Comparison of ENCODE assay signal across 8 cellular contexts in the genomic region with DNA sequence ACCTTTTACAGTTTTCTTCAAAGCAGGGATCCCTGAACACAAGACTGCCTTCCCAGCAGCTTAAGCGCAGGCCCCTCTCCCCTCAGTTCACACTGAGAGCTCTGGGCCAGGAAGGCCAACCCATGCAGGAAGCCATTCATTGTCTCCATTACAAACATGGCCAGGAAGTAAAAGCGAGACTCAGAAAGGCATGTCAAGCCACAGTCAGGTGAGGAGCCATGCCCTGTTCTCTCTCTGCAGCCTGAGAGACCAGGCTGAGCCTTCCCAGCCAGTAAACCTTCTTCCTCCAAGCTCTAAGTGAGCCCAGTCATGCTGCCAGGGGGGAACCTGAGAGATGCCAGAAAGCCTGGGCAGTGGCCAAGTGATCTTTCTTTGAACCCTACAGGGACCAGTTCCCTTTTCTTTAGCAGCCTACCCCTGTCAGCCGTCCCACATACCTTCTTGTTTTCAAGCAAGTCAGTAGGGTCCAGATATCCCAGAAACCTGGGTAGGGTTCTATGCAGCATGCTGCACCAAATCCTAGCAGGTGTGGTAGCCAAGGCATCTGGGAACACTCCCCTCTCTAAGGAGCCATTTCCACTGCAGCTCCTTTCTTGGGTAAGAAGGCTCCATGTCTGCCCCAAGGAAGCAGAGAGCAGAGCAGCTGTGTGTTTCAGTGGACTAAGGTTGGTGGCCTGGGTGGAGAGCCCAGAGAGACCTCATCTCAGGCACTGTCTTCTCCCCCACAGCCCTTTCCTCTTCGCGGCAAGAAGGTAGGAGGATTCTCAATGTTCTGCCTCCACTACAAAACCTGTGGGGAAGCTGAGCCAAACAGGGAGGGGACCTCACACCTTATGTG. TPM values are rescaled to one million over a fixed set of nuclear protein-coding genes. Genes with fewer than 3 reads are reported as not detected.
A peak's percentile ranks its signal among the peaks of the same experiment; 100 is the strongest.
DNase-seq lines count a peak whose midpoint lies in the region; ATAC-seq, FAIRE-seq and TF ChIP-seq lines count a peak whose summit lies in the region.

No MANE protein-coding gene starts in this region.

- H3K36me3 ChIP-seq in K562 (ENCODE audit: control insufficient read depth, insufficient read depth, low read length) = no peaks in the 10 kb centered on the region

- H4K20me1 ChIP-seq in K562 (replicated peaks; ENCODE audit: control insufficient read depth, insufficient read depth, low read length) = 0 out of 2 replicates have a peak, but pooled peaks cover 8% of the 10 kb centered on the region

- DNase-seq in GM10266 (ENCODE audit: extremely low spot score) (peak; percentile 26), NOMO-1 treated with DMSO at 0.1 percent for 48 hours (lab: John Stamatoyannopoulos, UW; ENCODE audit: unreplicated experiment) (peak; percentile 78), K562 (ENCODE audit: extremely low read depth in 1 of 4, low spot score in 3 of 4) (no peak), dorsolateral prefrontal cortex (no peak), superior temporal gyrus (ENCODE audit: extremely low spot score) (no peak), AG20443 (ENCODE audit: low spot score) (no peak)
- peak; percentile 49 for DNase-seq in stimulated activated CD4-positive, alpha-beta T cell treated with anti-CD3 and anti-CD28 coated beads, Interleukin-15, amount 100 ng/mL, for 24 hours

- H3K4me1 ChIP-seq in K562 (replicated peaks in 1 of 2; ENCODE audit: control insufficient read depth in 2 of 2, insufficient read depth in 2 of 2, low read length in 2 of 2) = no peaks in the 10 kb centered on the region; a peak in 1 of 5 replicates

- H3K27ac ChIP-seq in K562 (ENCODE audit: extremely low read depth, low read depth, low read length) = no peak overlapping the region
- H3K27ac ChIP-seq in dorsolateral prefrontal cortex = peak overlapping the region in 24 of 59 donors; percentile 1 to 71 (median 30)

- H3K79me2 ChIP-seq in K562 (ENCODE audit: control insufficient read depth, insufficient read depth, low read length) = no peaks in the 10 kb centered on the region

- no peak for TF ChIP-seq RAD21 in K562 (CRISPR knock-in tag; conservative IDR thresholded peaks at IDR 0.05 in 1 of 2, IDR thresholded peaks at IDR 0.05 in 1 of 2)

- no TSS peak for BruUV-seq in K562 (replicated peaks; lab: Mats Ljungman, UMichigan)

- POLR2A ChIA-PET in K562 (lab: Yijun Ruan, JAX) = interaction anchor here (0.5 to 0.7 kb wide), 3 partner anchors 9 to 187 kb away, joined by 3 to 5 read pairs (median 3); no protein-coding TSS in a partner anchor

- H2AFZ ChIP-seq in K562 (ENCODE audit: low read depth, low read length) = no peak overlapping the region

- no peaks in the 10 kb centered on the region for H3K9me3 ChIP-seq in K562 (replicated peaks; ENCODE audit: control insufficient read depth, insufficient read depth, low read depth, low read length)

- H3K27me3 ChIP-seq in K562 (ENCODE audit: control insufficient read depth in 2 of 2, insufficient read depth in 2 of 2, low read length in 2 of 2) = peaks cover 23 to 52% of the 10 kb centered on the region in 2 experiments
- no peaks in the 10 kb centered on the region for H3K27me3 ChIP-seq in dorsolateral prefrontal cortex

- CTCF ChIA-PET in K562 (lab: Yijun Ruan, JAX; ENCODE audit: low intra/inter-chr PET ratio) = no interaction called here

- intact Hi-C loops in K562 (cut with micrococcal nuclease) = no loop called here
- intact Hi-C loops in dorsolateral prefrontal cortex (cut with DNase I) = no loop called here

- in situ Hi-C loops in K562 (cut with MboI) = no loop called here

- 2% methylated on average over 5 of the region's 5 CpGs for WGBS in K562 (ENCODE audit: insufficient coverage, low coverage, missing lambda C conversion rate)

- peak; percentile 30 for ATAC-seq in GM21576 (IDR thresholded peaks at IDR 0.05; ENCODE audit: unreplicated experiment)
- ATAC-seq in K562 = no peak

- no peak for TF ChIP-seq EP300 in K562 (IDR thresholded peaks at IDR 0.05; ENCODE audit: low read length)

- no peaks in the 10 kb centered on the region for H3K9me1 ChIP-seq in K562 (ENCODE audit: control insufficient read depth, insufficient read depth, low read length)

- no peak overlapping the region for H3K4me2 ChIP-seq in K562 (ENCODE audit: insufficient read depth, low read length)

- H3K4me3 ChIP-seq in K562 (no peak overlapping the region), dorsolateral prefrontal cortex (peak overlapping the region in 23 of 59 donors; percentile 1 to 43 (median 21))

- TF ChIP-seq POLR2A in K562 (conservative IDR thresholded peaks at IDR 0.05) = no peak

- no peak for TF ChIP-seq CTCF in GM10266 (IDR thresholded peaks at IDR 0.05; ENCODE audit: control insufficient read depth, insufficient read depth, low read depth, missing control alignments)
- no peak for TF ChIP-seq CTCF in K562 (IDR thresholded peaks at IDR 0.05 in 2 of 3, conservative IDR thresholded peaks at IDR 0.05 in 1 of 3; ENCODE audit: insufficient read depth in 2 of 3, low read depth in 1 of 3, low read length in 3 of 3)
- TF ChIP-seq CTCF in dorsolateral prefrontal cortex (IDR thresholded peaks at IDR 0.05 in 54 of 56, conservative IDR thresholded peaks at IDR 0.05 in 2 of 56; ENCODE audit: low read depth in 1 of 56, partially characterized antibody in 56 of 56) = no peak

- H3K9ac ChIP-seq in K562 (ENCODE audit: insufficient read depth in 1 of 2, low read depth in 2 of 2, low read length in 2 of 2) = no peak overlapping the region

- no peak for FAIRE-seq in K562 (lab: Jason Lieb, UNC)

RNA-seq across cellular contexts. Expression of gene TRAF3IP3, which starts 1.0 kb away (rescaled TPM):
- not detected in 2 replicates for total RNA-seq in K562 (2011; cell fraction: chromatin; rRNA removed; ENCODE audit: low replicate concordance)
- not detected in 2 replicates for total RNA-seq in K562 (2011; cell fraction: nucleolus; rRNA removed)
- 0.15 TPM in 1 of 2 replicates, not detected in the other for total RNA-seq in K562 (2011; cell fraction: nucleoplasm; rRNA removed)
- total RNA-seq in K562 (2014; rRNA removed) (1.1 TPM in 1 of 2 replicates, not detected in the other), K562 (2014; rRNA removed; fragmentation: Illumina TruSeq; extraction: Trizol) (0.15 and 0.26 TPM in 2 replicates), K562 (2015; rRNA removed; fragmentation: Illumina TruSeq; extraction: Trizol) (0.34 and 0.36 TPM in 2 replicates), K562 (2021) (0.56 and 0.80 TPM in 2 replicates), dorsolateral prefrontal cortex (1 to 10 TPM in 114 of 120 experiments, under 1 TPM in 6; 0.23 to 8.8 (median 2.7) TPM)
- polyA plus RNA-seq in K562 (2011; rRNA removed) (0.06 and 0.12 TPM in 2 replicates), K562 (2014; fragmentation: Illumina TruSeq; extraction: Trizol) (0.31 TPM in 1 of 2 replicates, not detected in the other), K562 (2014; fragmentation: Nextera tagmentation; extraction: Ambion mirVana) (under 1 TPM; 0.21 to 0.45 TPM), K562 (2014; rRNA removed) (0.29 and 0.57 TPM in 2 replicates)
- not detected in 2 replicates for polyA plus RNA-seq in K562 (2011; cell fraction: cytosol; rRNA removed)
- polyA plus RNA-seq in K562 (2011; cell fraction: nucleus; rRNA removed) = not detected in 2 replicates
- polyA plus RNA-seq in K562 (2012) = 0.56 and 1.1 TPM in 2 replicates
- polyA minus RNA-seq in K562 (2011; rRNA and poly(A)+ RNA removed) = not detected in 2 replicates
- polyA minus RNA-seq in K562 (2011; cell fraction: cytosol; rRNA and poly(A)+ RNA removed) = not detected in 2 replicates
- polyA minus RNA-seq in K562 (2011; cell fraction: nucleus; rRNA and poly(A)+ RNA removed) = not detected in 2 replicates

RNA-seq across cellular contexts. Expression of gene C1orf74, which starts 27.5 kb away (rescaled TPM):
- 5.3 and 6.8 TPM in 2 replicates for total RNA-seq in K562 (2011; cell fraction: chromatin; rRNA removed; ENCODE audit: low replicate concordance)
- 5.9 and 6.8 TPM in 2 replicates for total RNA-seq in K562 (2011; cell fraction: nucleolus; rRNA removed)
- 7.3 and 8.0 TPM in 2 replicates for total RNA-seq in K562 (2011; cell fraction: nucleoplasm; rRNA removed)
- total RNA-seq in K562 (2014; rRNA removed) (4.0 and 4.3 TPM in 2 replicates), K562 (2014; rRNA removed; fragmentation: Illumina TruSeq; extraction: Trizol) (5.7 and 6.5 TPM in 2 replicates), K562 (2015; rRNA removed; fragmentation: Illumina TruSeq; extraction: Trizol) (5.7 and 6.5 TPM in 2 replicates), K562 (2021) (4.7 and 4.9 TPM in 2 replicates), dorsolateral prefrontal cortex (1 to 10 TPM; 1.4 to 4.1 (median 2.8) TPM)
- polyA plus RNA-seq in K562 (2011; rRNA removed) (5.8 and 7.4 TPM in 2 replicates), K562 (2014; fragmentation: Illumina TruSeq; extraction: Trizol) (5.3 and 5.7 TPM in 2 replicates), K562 (2014; fragmentation: Nextera tagmentation; extraction: Ambion mirVana) (1 to 10 TPM; 5.7 to 7.6 TPM), K562 (2014; rRNA removed) (4.0 and 4.9 TPM in 2 replicates)
- 4.4 and 4.9 TPM in 2 replicates for polyA plus RNA-seq in K562 (2011; cell fraction: cytosol; rRNA removed)
- 3.7 and 4.5 TPM in 2 replicates for polyA plus RNA-seq in K562 (2011; cell fraction: nucleus; rRNA removed)
- 3.2 and 3.4 TPM in 2 replicates for polyA plus RNA-seq in K562 (2012)
- 10.9 and 11.2 TPM in 2 replicates for polyA minus RNA-seq in K562 (2011; rRNA and poly(A)+ RNA removed)
- 2.0 and 4.0 TPM in 2 replicates for polyA minus RNA-seq in K562 (2011; cell fraction: cytosol; rRNA and poly(A)+ RNA removed)
- 8.6 and 17.5 TPM in 2 replicates for polyA minus RNA-seq in K562 (2011; cell fraction: nucleus; rRNA and poly(A)+ RNA removed)

RNA-seq across cellular contexts. Expression of gene IRF6, which starts 49.1 kb away (rescaled TPM):
- 0.63 and 1.3 TPM in 2 replicates for total RNA-seq in K562 (2011; cell fraction: chromatin; rRNA removed; ENCODE audit: low replicate concordance)
- 0.33 and 0.53 TPM in 2 replicates for total RNA-seq in K562 (2011; cell fraction: nucleolus; rRNA removed)
- total RNA-seq in K562 (2011; cell fraction: nucleoplasm; rRNA removed) = 0.53 and 0.88 TPM in 2 replicates
- 0.32 and 0.37 TPM in 2 replicates for total RNA-seq in K562 (2014; rRNA removed)
- total RNA-seq in K562 (2014; rRNA removed; fragmentation: Illumina TruSeq; extraction: Trizol) = 0.22 and 0.25 TPM in 2 replicates
- 0.08 and 0.11 TPM in 2 replicates for total RNA-seq in K562 (2015; rRNA removed; fragmentation: Illumina TruSeq; extraction: Trizol)
- total RNA-seq in K562 (2021) = 0.20 and 0.29 TPM in 2 replicates
- 0.64 and 0.65 TPM in 2 replicates for polyA plus RNA-seq in K562 (2011; rRNA removed)
- 0.50 and 0.51 TPM in 2 replicates for polyA plus RNA-seq in K562 (2011; cell fraction: cytosol; rRNA removed)
- 0.35 and 0.57 TPM in 2 replicates for polyA plus RNA-seq in K562 (2011; cell fraction: nucleus; rRNA removed)
- polyA plus RNA-seq in K562 (2012) = 0.21 and 0.80 TPM in 2 replicates
- 0.10 and 0.15 TPM in 2 replicates for polyA plus RNA-seq in K562 (2014; fragmentation: Illumina TruSeq; extraction: Trizol)
- under 1 TPM; 0.04 to 0.17 TPM for polyA plus RNA-seq in K562 (2014; fragmentation: Nextera tagmentation; extraction: Ambion mirVana)
- polyA plus RNA-seq in K562 (2014; rRNA removed) = 0.03 and 0.11 TPM in 2 replicates
- polyA minus RNA-seq in K562 (2011; rRNA and poly(A)+ RNA removed) = 0.57 and 0.84 TPM in 2 replicates
- polyA minus RNA-seq in K562 (2011; cell fraction: cytosol; rRNA and poly(A)+ RNA removed) = 0.36 and 0.76 TPM in 2 replicates
- 0.13 and 0.56 TPM in 2 replicates for polyA minus RNA-seq in K562 (2011; cell fraction: nucleus; rRNA and poly(A)+ RNA removed)
- 1 to 10 TPM in 76 of 120 experiments, under 1 TPM in 44; 0.16 to 5.4 (median 1.3) TPM for total RNA-seq in dorsolateral prefrontal cortex

RNA-seq across cellular contexts. Expression of gene HSD11B1, which starts 52.2 kb away (rescaled TPM):
- total RNA-seq in K562 (2011; cell fraction: chromatin; rRNA removed; ENCODE audit: low replicate concordance) = not detected in 2 replicates
- not detected in 2 replicates for total RNA-seq in K562 (2011; cell fraction: nucleolus; rRNA removed)
- not detected in 2 replicates for total RNA-seq in K562 (2011; cell fraction: nucleoplasm; rRNA removed)
- not detected in 2 replicates for total RNA-seq in K562 (2014; rRNA removed)
- total RNA-seq in K562 (2014; rRNA removed; fragmentation: Illumina TruSeq; extraction: Trizol) = not detected in 2 replicates
- total RNA-seq in K562 (2015; rRNA removed; fragmentation: Illumina TruSeq; extraction: Trizol) = not detected in 2 replicates
- 0.16 TPM in 1 of 2 replicates, not detected in the other for total RNA-seq in K562 (2021)
- polyA plus RNA-seq in K562 (2011; rRNA removed) = not detected in 2 replicates
- not detected in 2 replicates for polyA plus RNA-seq in K562 (2011; cell fraction: cytosol; rRNA removed)
- not detected in 2 replicates for polyA plus RNA-seq in K562 (2011; cell fraction: nucleus; rRNA removed)
- 0.17 and 2.6 TPM in 2 replicates for polyA plus RNA-seq in K562 (2012)
- polyA plus RNA-seq in K562 (2014; fragmentation: Illumina TruSeq; extraction: Trizol) = not detected in 2 replicates
- polyA plus RNA-seq in K562 (2014; fragmentation: Nextera tagmentation; extraction: Ambion mirVana) = under 1 TPM in 1 of 2 experiments, not detected in 1; 0.04 TPM
- not detected in 2 replicates for polyA plus RNA-seq in K562 (2014; rRNA removed)
- not detected in 2 replicates for polyA minus RNA-seq in K562 (2011; rRNA and poly(A)+ RNA removed)
- not detected in 2 replicates for polyA minus RNA-seq in K562 (2011; cell fraction: cytosol; rRNA and poly(A)+ RNA removed)
- not detected in 2 replicates for polyA minus RNA-seq in K562 (2011; cell fraction: nucleus; rRNA and poly(A)+ RNA removed)
- total RNA-seq in dorsolateral prefrontal cortex = 10 to 100 TPM in 71 of 120 experiments, 1 to 10 TPM in 49; 1.3 to 41.9 (median 12.0) TPM

Comparison
In these comparisons a context has a peak if more than half of its experiments do, and no peak if none do; other contexts are left out.
1. DNase-seq: peak in GM10266 (single experiment), NOMO-1 treated with DMSO at 0.1 percent for 48 hours (single experiment) and stimulated activated CD4-positive, alpha-beta T cell treated with anti-CD3 and anti-CD28 coated beads, Interleukin-15, amount 100 ng/mL, for 24 hours (single experiment); none in K562 (0 of 4), dorsolateral prefrontal cortex (0 of 10), superior temporal gyrus (single experiment) and AG20443 (single experiment).